Comparison of ENCODE assay signal across 8 cellular contexts in genomic region chr10:101694056-101694673, GRCh38. TPM values are rescaled to one million over a fixed set of nuclear protein-coding genes. Genes with fewer than 3 reads are reported as not detected.
DNase-seq lines count a peak whose midpoint lies in the region; ATAC-seq and TF ChIP-seq lines count a peak whose summit lies in the region.

No MANE protein-coding gene starts in this region.

- peak overlapping the region; percentile 71 to 84 for H3K4me3 ChIP-seq in gastroesophageal sphincter

- peak; percentile 71 for ATAC-seq in GM18909 (IDR thresholded peaks at IDR 0.05; ENCODE audit: poor library complexity, unreplicated experiment)
- peak; percentile 55 for ATAC-seq in HG03159 (IDR thresholded peaks at IDR 0.05; ENCODE audit: unreplicated experiment)
- ATAC-seq in gastroesophageal sphincter, result peak; percentile 90

- no peaks in the 10 kb centered on the region for H3K36me3 ChIP-seq in gastroesophageal sphincter

- TF ChIP-seq CTCF in gastroesophageal sphincter (IDR thresholded peaks at IDR 0.05), result peak in 1 of 4 experiments; percentile 13

- peaks cover 2 to 56% (median 20%) of the 10 kb centered on the region in 3 donors for H3K4me1 ChIP-seq in gastroesophageal sphincter

- TF ChIP-seq POLR2A in gastroesophageal sphincter (IDR thresholded peaks at IDR 0.05), result peak in 1 of 2 donors; percentile 58

- peak overlapping the region; percentile 93 to 99 (median 95) for H3K27ac ChIP-seq in gastroesophageal sphincter
- peak overlapping the region; percentile 89 for H3K27ac ChIP-seq in temporal lobe (ENCODE audit: low read depth, low read length)

- DNase-seq in Ammon's horn (ENCODE audit: low spot score) (peak; percentile 61), RKO (ENCODE audit: low spot score) (peak; percentile 76), occipital lobe (lab: John Stamatoyannopoulos, UW) (peak; percentile 55)
- DNase-seq in activated gamma-delta T cell treated with anti-CD3 and anti-CD28 coated beads, Interleukin-2, amount 50 U/mL, for 16 hours (ENCODE audit: low read depth), result peak; percentile 46

- no peak for TF ChIP-seq EP300 in gastroesophageal sphincter (IDR thresholded peaks at IDR 0.05)

- H3K9me3 ChIP-seq in gastroesophageal sphincter, result no peaks in the 10 kb centered on the region

- no peaks in the 10 kb centered on the region for H3K27me3 ChIP-seq in gastroesophageal sphincter

- WGBS in gastroesophageal sphincter (ENCODE audit: low coverage in 1 of 2), 2 donors, result 0 to 2% methylated on average over 16 to 21 of the region's 60 CpGs

RNA-seq across cellular contexts. Expression of gene FBXW4, which starts 0.8 kb away (rescaled TPM):
- total RNA-seq in gastroesophageal sphincter (100 to 1,000 TPM in 3 of 4 donors, 10 to 100 TPM in 1; 85.4 to 131 (median 112) TPM), occipital lobe (68.3 TPM), temporal lobe (30.2 TPM)

Comparison
In these comparisons a context has a peak if more than half of its experiments do, and no peak if none do; other contexts are left out.
1. Peak in every context shown above with its lines: DNase-seq, ATAC-seq, H3K4me3 ChIP-seq and H3K27ac ChIP-seq.